In the genomic region with DNA sequence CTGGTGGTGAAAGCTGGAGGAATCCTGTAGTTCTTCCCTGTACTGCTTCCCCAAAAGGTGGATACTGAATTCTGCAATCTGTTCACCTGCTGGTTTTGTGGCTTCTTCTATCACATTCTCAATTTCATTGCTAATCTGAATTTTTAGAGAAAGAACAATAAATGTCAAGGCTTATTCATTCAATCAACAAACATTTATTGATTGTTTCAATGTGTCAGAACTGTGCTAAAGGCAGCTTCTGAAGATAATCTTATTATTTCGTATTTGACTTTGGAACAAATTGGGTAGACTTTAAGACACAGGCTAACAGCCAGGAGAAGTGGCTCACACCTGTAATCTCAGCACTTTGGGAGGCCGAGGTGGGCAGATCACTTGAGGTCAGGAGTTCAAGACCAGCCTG, we compare ENCODE assay signal across 4 cellular contexts. TPM values are rescaled to one million over a fixed set of nuclear protein-coding genes. Genes with fewer than 3 reads are reported as not detected.
"Had no signal": no experiment of that assay in that cellular context is flagged by ENCODE, and none has a peak within 500 bp of the region (broad histone marks: within the 10 kb centered on the region; RNA-seq: fewer than 3 reads in every experiment).

No MANE protein-coding gene starts in this region.

- ATAC-seq: GM12878 had no signal

- H3K4me3 ChIP-seq: GM12878 had no signal

- DNase-seq: GDM1, GF-D8 had no signal

RNA-seq across cellular contexts. Expression of a gene that starts 46.8 kb away (rescaled TPM):
- total RNA-seq: G401 had no signal
